Comparison of ENCODE assay signal across 8 cellular contexts in genomic region chr10:47311900-47312662, GRCh38. TPM values are rescaled to one million over a fixed set of nuclear protein-coding genes. Genes with fewer than 3 reads are reported as not detected.
DNase-seq lines count a peak whose midpoint lies in the region; ATAC-seq and TF ChIP-seq lines count a peak whose summit lies in the region.

No MANE protein-coding gene starts in this region.

- TF ChIP-seq CTCF in ovary (IDR thresholded peaks at IDR 0.05) = peak in 1 of 3 donors; percentile 23
- peak; percentile 61 to 91 (median 82) for TF ChIP-seq CTCF in thyroid gland (IDR thresholded peaks at IDR 0.05)

- no peaks in the 10 kb centered on the region for H3K9me3 ChIP-seq in SJSA1 (replicated peaks)
- no peaks in the 10 kb centered on the region for H3K9me3 ChIP-seq in ovary
- no peaks in the 10 kb centered on the region for H3K9me3 ChIP-seq in thyroid gland

- TF ChIP-seq RAD21 in Ishikawa (IDR thresholded peaks at IDR 0.05; ENCODE audit: low read depth) = peak; percentile 96

- ATAC-seq in GM18868 (IDR thresholded peaks at IDR 0.05; ENCODE audit: unreplicated experiment) = peak; percentile 86

- no peak overlapping the region for H3K4me3 ChIP-seq in SJSA1
- no peak overlapping the region for H3K4me3 ChIP-seq in ovary
- H3K4me3 ChIP-seq in thyroid gland (replicated peaks in 1 of 3) = no peak overlapping the region

- H3K27me3 ChIP-seq in SJSA1 (replicated peaks) (no peaks in the 10 kb centered on the region; the same call in 1 of the 2 replicates), ovary (no peaks in the 10 kb centered on the region), thyroid gland (no peaks in the 10 kb centered on the region)

- TF ChIP-seq EP300 in Ishikawa (IDR thresholded peaks at IDR 0.05; ENCODE audit: borderline replicate concordance) (no peak), ovary (IDR thresholded peaks at IDR 0.05) (no peak)

- H3K36me3 ChIP-seq in SJSA1 = no peaks in the 10 kb centered on the region
- no peaks in the 10 kb centered on the region for H3K36me3 ChIP-seq in ovary
- H3K36me3 ChIP-seq in thyroid gland = no peaks in the 10 kb centered on the region

- intact Hi-C loops in ovary (cut with DNase I) = loop anchor here in 2 of 4 donors (5.0 to 10.0 kb wide), 2 partner anchors 287 to 290 kb away; no protein-coding TSS in a partner anchor
- intact Hi-C loops in thyroid gland (cut with DNase I) = loop anchor here (2.0 to 5.0 kb wide), 2 partner anchors 263 to 285 kb away; no protein-coding TSS in a partner anchor

- WGBS in ovary, 3 donors = 31 to 37% (median 31%) methylated on average over 21 of the region's 21 CpGs
- WGBS in thyroid gland, 2 donors = 31 to 32% methylated on average over 14 to 18 of the region's 21 CpGs

- no peak overlapping the region for H3K27ac ChIP-seq in SJSA1
- H3K27ac ChIP-seq in ovary = no peak overlapping the region
- H3K27ac ChIP-seq in thyroid gland = no peak overlapping the region

- DNase-seq in AG20443 (ENCODE audit: low spot score) (peak; percentile 94), SJSA1 (ENCODE audit: low read depth in 1 of 2, low spot score in 2 of 2) (peak; percentile 64 to 82), germinal center (ENCODE audit: low spot score) (peak; percentile 70), ovary (peak; percentile 37 to 76 (median 55)), thyroid gland (peak; percentile 88 to 89)
- peak; percentile 67 for DNase-seq in activated gamma-delta T cell treated with anti-CD3 and anti-CD28 coated beads, Interleukin-2, amount 50 U/mL, for 16 hours (ENCODE audit: low read depth)

- H3K4me1 ChIP-seq in SJSA1 (replicated peaks) (no peaks in the 10 kb centered on the region), ovary (ENCODE audit: insufficient read depth) (no peaks in the 10 kb centered on the region), thyroid gland (peaks cover 0 to 29% of the 10 kb centered on the region in 2 donors)

- TF ChIP-seq POLR2A in ovary (IDR thresholded peaks at IDR 0.05) = no peak
- TF ChIP-seq POLR2A in thyroid gland (IDR thresholded peaks at IDR 0.05) = no peak

TF ChIP-seq in Ishikawa, 13 proteins besides CTCF, POLR2A, EP300 and RAD21:
- TF ChIP-seq MAX (IDR thresholded peaks at IDR 0.05) (peak; percentile 29; the same call in 1 of the 2 replicates), CREB1 (IDR thresholded peaks at IDR 0.05; ENCODE audit: low read depth) (no peak), ZBTB7A (IDR thresholded peaks at IDR 0.05; ENCODE audit: low read depth) (peak; percentile 54; the same call in 1 of the 2 replicates), YY1 (IDR thresholded peaks at IDR 0.05; ENCODE audit: low read depth) (no peak)

RNA-seq across cellular contexts. Expression of gene GDF2, which starts 10.2 kb away (rescaled TPM):
- total RNA-seq in SJSA1 (2014; rRNA removed; shearing (Covaris generic)) = not detected in 2 replicates
- total RNA-seq in ovary (not detected), thyroid gland (not detected)
- not detected for polyA plus RNA-seq in ovary

RNA-seq across cellular contexts. Expression of gene GDF10, which starts 12.1 kb away (rescaled TPM):
- not detected in 2 replicates for total RNA-seq in SJSA1 (2014; rRNA removed; shearing (Covaris generic))
- total RNA-seq in ovary (under 1 TPM in 4 of 7 donors, not detected in 3; 0.40 to 0.80 (median 0.53) TPM), thyroid gland (1 to 10 TPM; 3.6 to 9.6 (median 7.3) TPM)
- 1 to 10 TPM in 1 of 2 donors, under 1 TPM in 1; 0.12 to 1.2 TPM for polyA plus RNA-seq in ovary

RNA-seq across cellular contexts. Expression of gene RBP3, which starts 36.1 kb away (rescaled TPM):
- total RNA-seq in SJSA1 (2014; rRNA removed; shearing (Covaris generic)) = not detected in 2 replicates
- total RNA-seq in ovary = not detected
- polyA plus RNA-seq in ovary = not detected
- not detected for total RNA-seq in thyroid gland
